ENCODE assay signal across 14 cellular contexts in the genomic region with DNA sequence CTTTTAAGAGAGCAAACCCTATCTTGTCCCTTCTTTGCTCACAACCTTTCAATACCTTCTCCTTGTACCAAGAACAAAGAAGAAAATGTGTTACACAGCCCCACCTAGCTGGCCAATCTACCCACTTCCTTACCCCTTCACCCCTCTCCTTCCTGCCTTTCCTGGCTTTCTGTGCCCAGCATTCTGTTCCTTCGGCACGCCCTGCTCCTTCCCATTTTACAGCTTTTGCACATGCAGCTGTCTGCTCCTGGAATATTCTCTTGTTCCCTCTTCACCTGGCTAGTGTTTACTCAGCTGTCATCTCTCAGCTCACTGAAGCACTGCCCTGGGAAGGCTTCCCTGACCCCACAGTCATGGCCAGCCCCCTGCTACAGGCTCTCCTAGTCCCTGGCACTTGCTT. TPM values are rescaled to one million over a fixed set of nuclear protein-coding genes. Genes with fewer than 3 reads are reported as not detected.
DNase-seq lines count a peak whose midpoint lies in the region; ATAC-seq and TF ChIP-seq lines count a peak whose summit lies in the region.
"Had no signal": no experiment of that assay in that cellular context is flagged by ENCODE, and none has a peak within 500 bp of the region (broad histone marks: within the 10 kb centered on the region; RNA-seq: fewer than 3 reads in every experiment).

No MANE protein-coding gene starts in this region.

- in situ Hi-C loops in GM23248 (cut with MboI) = no loop called here

- ATAC-seq in activated CD8-positive, alpha-beta T cell treated with anti-CD3 and anti-CD28 coated beads, Interleukin-2, amount 10 ng/mL, durations not matched to agents 7 days and 5 days = peak; percentile 57
- no peak for ATAC-seq in activated CD8-positive, alpha-beta T cell treated with anti-CD3 and anti-CD28 coated beads for 36 hours
- no peak for ATAC-seq in activated T-helper 17 cell treated with anti-CD3 and anti-CD28 coated beads, Interleukin-2, amount 50 U/mL, for 72 hours (replicated peaks)
- ATAC-seq in sciatic nerve = peak; percentile 11
- ATAC-seq in HG02970 (IDR thresholded peaks at IDR 0.05; ENCODE audit: low FRiP score, unreplicated experiment) = no peak
- no peak for ATAC-seq in HG03025 (IDR thresholded peaks at IDR 0.05; ENCODE audit: low FRiP score, unreplicated experiment)

- H3K79me2 ChIP-seq in GM23248 (ENCODE audit: insufficient read depth) = no peaks in the 10 kb centered on the region

- DNase-seq in activated CD8-positive, alpha-beta T cell treated with anti-CD3 and anti-CD28 coated beads, Interleukin-2, amount 10 ng/mL, durations not matched to agents 7 days and 5 days = no peak
- no peak for DNase-seq in activated CD8-positive, alpha-beta T cell treated with anti-CD3 and anti-CD28 coated beads for 36 hours
- DNase-seq in NCI-H2196 treated with DMSO at 0.1 percent for 48 hours (lab: John Stamatoyannopoulos, UW; ENCODE audit: unreplicated experiment) (peak; percentile 63), sciatic nerve (ENCODE audit: low spot score) (no peak), GM23248 (no peak)
- DNase-seq: activated CD4-positive, alpha-beta T cell treated with anti-CD3 and anti-CD28 coated beads for 1 hour; H9; NCI-H2171; spleen; T-helper 1 cell had no signal

- H3K27ac ChIP-seq in GM23248 = no peak overlapping the region
- H3K27ac ChIP-seq: spleen had no signal

- H3K4me1 ChIP-seq in GM23248 (ENCODE audit: insufficient read depth) = no peaks in the 10 kb centered on the region

- H3K27me3 ChIP-seq in GM23248 (replicated peaks; ENCODE audit: insufficient read depth) = no peaks in the 10 kb centered on the region
- H3K27me3 ChIP-seq: spleen had no signal

- H3K4me3 Mint-ChIP-seq in activated CD8-positive, alpha-beta T cell treated with anti-CD3 and anti-CD28 coated beads, Interleukin-2, amount 10 ng/mL, durations not matched to agents 7 days and 5 days = no peak overlapping the region
- no peak overlapping the region for H3K4me3 Mint-ChIP-seq in activated CD8-positive, alpha-beta T cell treated with anti-CD3 and anti-CD28 coated beads for 36 hours
- H3K4me3 Mint-ChIP-seq in activated T-helper 17 cell treated with anti-CD3 and anti-CD28 coated beads, Interleukin-2, amount 50 U/mL, for 72 hours = no peak overlapping the region
- H3K4me3 Mint-ChIP-seq: H9 had no signal

- H3K36me3 ChIP-seq in GM23248 (ENCODE audit: low read depth) = no peaks in the 10 kb centered on the region
- H3K36me3 ChIP-seq: spleen had no signal

- H2AFZ ChIP-seq in GM23248 = no peak overlapping the region

- 95% methylated on average over 2 of the region's 2 CpGs for WGBS in GM23248 (ENCODE audit: low coverage in 1 of 2, low lambda C conversion rate in 2 of 2, missing lambda C conversion rate in 2 of 2), 2 experiments

- POLR2A ChIA-PET in activated CD8-positive, alpha-beta T cell treated with anti-CD3 and anti-CD28 coated beads, Interleukin-2, amount 10 ng/mL, durations not matched to agents 7 days and 5 days (lab: Charles Lee) = interaction anchor here (1.1 kb wide), 1 partner anchor 10 kb away, joined by 4 read pairs; no protein-coding TSS in a partner anchor
- POLR2A ChIA-PET in activated CD8-positive, alpha-beta T cell treated with anti-CD3 and anti-CD28 coated beads for 36 hours (lab: Charles Lee) = interaction anchor here (1.0 kb wide), 2 partner anchors 9 to 12 kb away, joined by 3 read pairs; no protein-coding TSS in a partner anchor

- peaks cover 12% of the 10 kb centered on the region for H3K4me1 Mint-ChIP-seq in activated CD8-positive, alpha-beta T cell treated with anti-CD3 and anti-CD28 coated beads, Interleukin-2, amount 10 ng/mL, durations not matched to agents 7 days and 5 days (ENCODE audit: low read depth)
- peaks cover 6% of the 10 kb centered on the region for H3K4me1 Mint-ChIP-seq in activated CD8-positive, alpha-beta T cell treated with anti-CD3 and anti-CD28 coated beads for 36 hours (ENCODE audit: low read depth)
- peaks cover 19% of the 10 kb centered on the region for H3K4me1 Mint-ChIP-seq in activated T-helper 17 cell treated with anti-CD3 and anti-CD28 coated beads, Interleukin-2, amount 50 U/mL, for 72 hours

- H3K27me3 Mint-ChIP-seq in activated CD8-positive, alpha-beta T cell treated with anti-CD3 and anti-CD28 coated beads, Interleukin-2, amount 10 ng/mL, durations not matched to agents 7 days and 5 days (ENCODE audit: low read depth) = peaks cover 8% of the 10 kb centered on the region
- no peaks in the 10 kb centered on the region for H3K27me3 Mint-ChIP-seq in activated CD8-positive, alpha-beta T cell treated with anti-CD3 and anti-CD28 coated beads for 36 hours
- H3K27me3 Mint-ChIP-seq in activated T-helper 17 cell treated with anti-CD3 and anti-CD28 coated beads, Interleukin-2, amount 50 U/mL, for 72 hours = peaks cover 3% of the 10 kb centered on the region

- no peak overlapping the region for H3K9ac ChIP-seq in GM23248

- H3K9me2 ChIP-seq in GM23248 (ENCODE audit: insufficient read depth) = no peaks in the 10 kb centered on the region

- H3K36me3 Mint-ChIP-seq in activated CD8-positive, alpha-beta T cell treated with anti-CD3 and anti-CD28 coated beads, Interleukin-2, amount 10 ng/mL, durations not matched to agents 7 days and 5 days (ENCODE audit: low read depth) = no peaks in the 10 kb centered on the region
- H3K36me3 Mint-ChIP-seq in activated CD8-positive, alpha-beta T cell treated with anti-CD3 and anti-CD28 coated beads for 36 hours (ENCODE audit: low read depth) = no peaks in the 10 kb centered on the region
- no peaks in the 10 kb centered on the region for H3K36me3 Mint-ChIP-seq in activated T-helper 17 cell treated with anti-CD3 and anti-CD28 coated beads, Interleukin-2, amount 50 U/mL, for 72 hours (ENCODE audit: low read depth)

- H3F3A ChIP-seq in GM23248 (ENCODE audit: insufficient read depth) = no peaks in the 10 kb centered on the region

- TF ChIP-seq CTCF in activated CD8-positive, alpha-beta T cell treated with anti-CD3 and anti-CD28 coated beads for 36 hours (IDR thresholded peaks at IDR 0.05) = no peak

- H3K9me3 Mint-ChIP-seq in activated CD8-positive, alpha-beta T cell treated with anti-CD3 and anti-CD28 coated beads, Interleukin-2, amount 10 ng/mL, durations not matched to agents 7 days and 5 days (ENCODE audit: insufficient read depth) = no peaks in the 10 kb centered on the region
- no peaks in the 10 kb centered on the region for H3K9me3 Mint-ChIP-seq in activated CD8-positive, alpha-beta T cell treated with anti-CD3 and anti-CD28 coated beads for 36 hours
- no peaks in the 10 kb centered on the region for H3K9me3 Mint-ChIP-seq in activated T-helper 17 cell treated with anti-CD3 and anti-CD28 coated beads, Interleukin-2, amount 50 U/mL, for 72 hours
- H3K9me3 Mint-ChIP-seq: H9 had no signal

- no peaks in the 10 kb centered on the region for H4K20me1 ChIP-seq in GM23248 (ENCODE audit: insufficient read depth)

- no peak overlapping the region for H3K4me2 ChIP-seq in GM23248 (ENCODE audit: unreplicated experiment)

- CTCF ChIA-PET in activated CD8-positive, alpha-beta T cell treated with anti-CD3 and anti-CD28 coated beads, Interleukin-2, amount 10 ng/mL, durations not matched to agents 7 days and 5 days (lab: Charles Lee) = interaction anchor here (1.1 to 1.5 kb wide), 2 partner anchors 15 to 17 kb away, joined by 3 to 7 read pairs; no protein-coding TSS in a partner anchor
- CTCF ChIA-PET in activated CD8-positive, alpha-beta T cell treated with anti-CD3 and anti-CD28 coated beads for 36 hours (lab: Charles Lee) = interaction anchor here (0.9 to 1.5 kb wide), 4 partner anchors 15 to 559 kb away, joined by 3 to 4 read pairs (median 4); no protein-coding TSS in a partner anchor

- H3K9me3 ChIP-seq in GM23248 (ENCODE audit: low read depth) = no peaks in the 10 kb centered on the region
- H3K9me3 ChIP-seq: spleen had no signal

- H3K27ac Mint-ChIP-seq in activated CD8-positive, alpha-beta T cell treated with anti-CD3 and anti-CD28 coated beads, Interleukin-2, amount 10 ng/mL, durations not matched to agents 7 days and 5 days = no peak overlapping the region
- no peak overlapping the region for H3K27ac Mint-ChIP-seq in activated CD8-positive, alpha-beta T cell treated with anti-CD3 and anti-CD28 coated beads for 36 hours
- H3K27ac Mint-ChIP-seq in activated T-helper 17 cell treated with anti-CD3 and anti-CD28 coated beads, Interleukin-2, amount 50 U/mL, for 72 hours = peak overlapping the region; percentile 1

- intact Hi-C loops in activated CD8-positive, alpha-beta T cell treated with anti-CD3 and anti-CD28 coated beads for 36 hours (cut with micrococcal nuclease) = no loop called here
- intact Hi-C loops in sciatic nerve (cut with DNase I) = no loop called here

- no peak overlapping the region for H3K4me3 ChIP-seq in GM23248
- H3K4me3 ChIP-seq: lung, spleen had no signal

RNA-seq across cellular contexts. Expression of a gene that starts 30.6 kb away (rescaled TPM):
- total RNA-seq in activated CD8-positive, alpha-beta T cell treated with anti-CD3 and anti-CD28 coated beads, Interleukin-2, amount 10 ng/mL, durations not matched to agents 7 days and 5 days = 10 to 100 TPM in 1 of 2 experiments, 1 to 10 TPM in 1; 9.3 to 10.8 TPM
- total RNA-seq in activated CD8-positive, alpha-beta T cell treated with anti-CD3 and anti-CD28 coated beads for 36 hours = 10 to 100 TPM; 15.7 to 17.7 TPM
- 10 to 100 TPM in 1 of 2 donors, 1 to 10 TPM in 1; 8.8 to 10.2 TPM for total RNA-seq in activated T-helper 17 cell treated with anti-CD3 and anti-CD28 coated beads, Interleukin-2, amount 50 U/mL, for 72 hours
- 121 TPM for total RNA-seq in sciatic nerve
- total RNA-seq in GM23248 (2014; rRNA removed; shearing (Covaris generic)) = 1,790 and 1,872 TPM in 2 replicates
- 520 and 559 TPM in 2 replicates for polyA plus RNA-seq in GM23248 (2016; fragmentation: Nextera tagmentation; extraction: Ambion mirVana)

Comparison
In these comparisons a context has a peak if more than half of its experiments do, and no peak if none do; other contexts are left out.
1. ATAC-seq: peak in activated CD8-positive, alpha-beta T cell treated with anti-CD3 and anti-CD28 coated beads, Interleukin-2, amount 10 ng/mL, durations not matched to agents 7 days and 5 days (single experiment) and sciatic nerve (single experiment); none in activated CD8-positive, alpha-beta T cell treated with anti-CD3 and anti-CD28 coated beads for 36 hours (single experiment), activated T-helper 17 cell treated with anti-CD3 and anti-CD28 coated beads, Interleukin-2, amount 50 U/mL, for 72 hours (single experiment), HG02970 (single experiment) and HG03025 (single experiment).
2. RNA of a gene that starts 30.6 kb away (total RNA-seq): 1,790 to 1,872 TPM in GM23248; 121 TPM in sciatic nerve (single experiment), 15.7 to 17.7 TPM in activated CD8-positive, alpha-beta T cell treated with anti-CD3 and anti-CD28 coated beads for 36 hours, 9.3 to 10.8 TPM in activated CD8-positive, alpha-beta T cell treated with anti-CD3 and anti-CD28 coated beads, Interleukin-2, amount 10 ng/mL, durations not matched to agents 7 days and 5 days and 8.8 to 10.2 TPM in activated T-helper 17 cell treated with anti-CD3 and anti-CD28 coated beads, Interleukin-2, amount 50 U/mL, for 72 hours; every median in the first group is over 10 times any median in the second.